Comparison of ENCODE assay signal across 22 cellular contexts in the genomic region with DNA sequence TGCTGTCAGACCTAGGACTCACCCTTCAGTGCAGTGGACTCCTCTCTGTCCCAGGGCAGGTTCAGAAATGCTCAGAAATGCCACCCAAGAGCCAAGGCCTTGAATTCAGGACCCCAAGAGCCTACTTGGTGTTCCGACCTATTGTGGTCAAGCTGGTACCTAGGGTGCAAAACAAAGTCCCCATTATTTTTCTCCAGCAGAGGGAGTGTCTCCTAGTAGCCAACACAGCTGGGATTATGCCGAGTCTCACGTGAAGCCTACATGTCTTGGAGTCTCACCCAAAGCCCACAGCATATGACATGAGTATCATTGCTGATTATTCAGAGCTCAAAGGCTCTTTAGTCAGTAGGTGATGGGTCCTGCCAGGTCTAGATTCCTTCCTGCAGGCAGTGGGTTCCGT.
DNase-seq lines count a peak whose midpoint lies in the region; FAIRE-seq and TF ChIP-seq lines count a peak whose summit lies in the region.
"Had no signal": no experiment of that assay in that cellular context is flagged by ENCODE, and none has a peak within 500 bp of the region (broad histone marks: within the 10 kb centered on the region; RNA-seq: fewer than 3 reads in every experiment).

No MANE protein-coding gene starts in this region.

- DNase-seq in BE2C, result no peak
- peak; percentile 25 for DNase-seq in HT-29 (ENCODE audit: low spot score)
- peak; percentile 6 for DNase-seq in WERI-Rb-1
- no peak for DNase-seq in epithelial cell of proximal tubule (ENCODE audit: low read depth)
- no peak for DNase-seq in NCI-H1694 (lab: John Stamatoyannopoulos, UW)
- no peak for DNase-seq in NCI-H2081 treated with DMSO at 0.1 percent for 48 hours (lab: John Stamatoyannopoulos, UW)
- DNase-seq in medulla oblongata (ENCODE audit: extremely low spot score), result no peak
- DNase-seq in GM12891 (ENCODE audit: insufficient read length, low spot score), result no peak
- DNase-seq: 8988T, C1 segment of cervical spinal cord, EL, Kasumi-1, MG63, NCI-H1048, NCI-H1436, NCI-H1930, NCI-H2227 treated with DMSO at 0.1 percent for 48 hours, NCI-H510A, NCI-H748 treated with DMSO at 0.1 percent for 48 hours, PC-3, Right ventricle myocardium superior had no signal

- no peak for FAIRE-seq in GM12891 (lab: Jason Lieb, UNC)

- no peak for TF ChIP-seq POLR2A in GM12891 (IDR thresholded peaks at IDR 0.05; ENCODE audit: low read depth, low read length)

- H3K27ac ChIP-seq in WERI-Rb-1, result no peak overlapping the region

- H3K4me1 ChIP-seq in BE2C, result no peaks in the 10 kb centered on the region
- H3K4me1 ChIP-seq: HAP-1 had no signal

- H3K4me3 ChIP-seq in BE2C (ENCODE audit: low read depth, low read length), result no peak overlapping the region
- no peak overlapping the region for H3K4me3 ChIP-seq in WERI-Rb-1 (ENCODE audit: low read depth, low read length)
- no peak overlapping the region for H3K4me3 ChIP-seq in epithelial cell of proximal tubule (ENCODE audit: low read depth, low read length)
- H3K4me3 ChIP-seq: HAP-1, MG63 had no signal

- H3K36me3 ChIP-seq in BE2C (no peaks in the 10 kb centered on the region), WERI-Rb-1 (no peaks in the 10 kb centered on the region)
- H3K36me3 ChIP-seq: HAP-1, MG63 had no signal

- TF ChIP-seq CTCF in BE2C (IDR thresholded peaks at IDR 0.05; ENCODE audit: low read depth, low read length) (peak; percentile 29; the same call in 1 of the 2 replicates), WERI-Rb-1 (IDR thresholded peaks at IDR 0.05; ENCODE audit: low read depth, low read length) (no peak; the same call in 1 of the 2 replicates), epithelial cell of proximal tubule (conservative IDR thresholded peaks at IDR 0.05; ENCODE audit: low read depth, low read length) (peak; percentile 18)

- H3K27me3 ChIP-seq in BE2C, result no peaks in the 10 kb centered on the region
- H3K27me3 ChIP-seq in WERI-Rb-1 (ENCODE audit: insufficient read depth, low read depth, severe bottlenecking), result no peaks in the 10 kb centered on the region
- H3K27me3 ChIP-seq: MG63 had no signal

- H3K9me3 ChIP-seq in BE2C (no peaks in the 10 kb centered on the region), WERI-Rb-1 (ENCODE audit: severe bottlenecking) (no peaks in the 10 kb centered on the region)
- H3K9me3 ChIP-seq: HAP-1 had no signal

TF ChIP-seq in GM12891, 5 proteins besides CTCF, POLR2A, EP300 and RAD21:
- TF ChIP-seq TAF1 (IDR thresholded peaks at IDR 0.05; ENCODE audit: low read depth, low read length) (no peak), POLR2AphosphoS5 (IDR thresholded peaks at IDR 0.05; ENCODE audit: low read depth, low read length) (no peak), POU2F2 (IDR thresholded peaks at IDR 0.05; ENCODE audit: low read depth, low read length) (no peak)

Comparison
In these comparisons a context has a peak if more than half of its experiments do, and no peak if none do; other contexts are left out.
1. DNase-seq: peak in HT-29 (single experiment) and WERI-Rb-1 (single experiment); none in BE2C (single experiment), epithelial cell of proximal tubule (single experiment), NCI-H1694 (single experiment), NCI-H2081 treated with DMSO at 0.1 percent for 48 hours (single experiment), medulla oblongata (single experiment) and GM12891 (single experiment).